Comparison of ENCODE assay signal across 3 cellular contexts in the genomic region with DNA sequence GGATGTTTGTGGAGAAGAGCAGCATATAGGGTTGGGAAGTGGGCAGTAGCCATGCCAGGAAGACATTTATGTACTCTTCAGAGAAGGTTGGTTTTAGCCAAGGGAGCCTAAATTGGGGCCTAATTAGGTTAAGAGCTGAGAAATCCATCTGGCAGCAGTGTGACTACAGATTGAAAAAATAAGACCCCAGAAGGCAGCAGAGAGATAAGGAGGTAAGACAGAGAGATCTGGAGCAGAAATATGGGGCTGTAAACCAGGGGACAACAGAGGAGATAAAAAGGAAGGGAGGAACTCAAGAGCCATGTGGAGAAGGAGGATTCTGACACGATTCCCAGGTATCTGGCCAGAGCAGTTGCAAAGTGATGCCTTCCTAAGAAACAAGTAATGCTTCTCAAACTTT.
TF ChIP-seq lines count a peak whose summit lies in the region.

No MANE protein-coding gene starts in this region.

TF ChIP-seq in SK-N-SH, 30 proteins besides CTCF, POLR2A, EP300 and RAD21:
- TF ChIP-seq MXI1 (IDR thresholded peaks at IDR 0.05; ENCODE audit: low read depth, low read length) (no peak), TAF1 (IDR thresholded peaks at IDR 0.05; ENCODE audit: borderline replicate concordance, low read depth, low read length) (no peak), SMC3 (IDR thresholded peaks at IDR 0.05; ENCODE audit: low read depth, low read length) (no peak), EZH2phosphoT487 (IDR thresholded peaks at IDR 0.05; ENCODE audit: borderline replicate concordance, low read depth) (no peak), RFX5 (IDR thresholded peaks at IDR 0.05; ENCODE audit: low read length) (no peak), CHD2 (IDR thresholded peaks at IDR 0.05; ENCODE audit: low read length, partially characterized antibody) (no peak), GATA2 (CRISPR knock-in tag; IDR thresholded peaks at IDR 0.05) (no peak)
- TF ChIP-seq, protein P1, sequence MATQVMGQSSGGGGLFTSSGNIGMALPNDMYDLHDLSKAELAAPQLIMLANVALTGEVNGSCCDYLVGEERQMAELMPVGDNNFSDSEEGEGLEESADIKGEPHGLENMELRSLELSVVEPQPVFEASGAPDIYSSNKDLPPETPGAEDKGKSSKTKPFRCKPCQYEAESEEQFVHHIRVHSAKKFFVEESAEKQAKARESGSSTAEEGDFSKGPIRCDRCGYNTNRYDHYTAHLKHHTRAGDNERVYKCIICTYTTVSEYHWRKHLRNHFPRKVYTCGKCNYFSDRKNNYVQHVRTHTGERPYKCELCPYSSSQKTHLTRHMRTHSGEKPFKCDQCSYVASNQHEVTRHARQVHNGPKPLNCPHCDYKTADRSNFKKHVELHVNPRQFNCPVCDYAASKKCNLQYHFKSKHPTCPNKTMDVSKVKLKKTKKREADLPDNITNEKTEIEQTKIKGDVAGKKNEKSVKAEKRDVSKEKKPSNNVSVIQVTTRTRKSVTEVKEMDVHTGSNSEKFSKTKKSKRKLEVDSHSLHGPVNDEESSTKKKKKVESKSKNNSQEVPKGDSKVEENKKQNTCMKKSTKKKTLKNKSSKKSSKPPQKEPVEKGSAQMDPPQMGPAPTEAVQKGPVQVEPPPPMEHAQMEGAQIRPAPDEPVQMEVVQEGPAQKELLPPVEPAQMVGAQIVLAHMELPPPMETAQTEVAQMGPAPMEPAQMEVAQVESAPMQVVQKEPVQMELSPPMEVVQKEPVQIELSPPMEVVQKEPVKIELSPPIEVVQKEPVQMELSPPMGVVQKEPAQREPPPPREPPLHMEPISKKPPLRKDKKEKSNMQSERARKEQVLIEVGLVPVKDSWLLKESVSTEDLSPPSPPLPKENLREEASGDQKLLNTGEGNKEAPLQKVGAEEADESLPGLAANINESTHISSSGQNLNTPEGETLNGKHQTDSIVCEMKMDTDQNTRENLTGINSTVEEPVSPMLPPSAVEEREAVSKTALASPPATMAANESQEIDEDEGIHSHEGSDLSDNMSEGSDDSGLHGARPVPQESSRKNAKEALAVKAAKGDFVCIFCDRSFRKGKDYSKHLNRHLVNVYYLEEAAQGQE (IDR thresholded peaks at IDR 0.05; ENCODE audit: low read depth, low read length): no peak
- TF ChIP-seq, protein P2, sequence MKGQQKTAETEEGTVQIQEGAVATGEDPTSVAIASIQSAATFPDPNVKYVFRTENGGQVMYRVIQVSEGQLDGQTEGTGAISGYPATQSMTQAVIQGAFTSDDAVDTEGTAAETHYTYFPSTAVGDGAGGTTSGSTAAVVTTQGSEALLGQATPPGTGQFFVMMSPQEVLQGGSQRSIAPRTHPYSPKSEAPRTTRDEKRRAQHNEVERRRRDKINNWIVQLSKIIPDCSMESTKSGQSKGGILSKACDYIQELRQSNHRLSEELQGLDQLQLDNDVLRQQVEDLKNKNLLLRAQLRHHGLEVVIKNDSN (IDR thresholded peaks at IDR 0.05; ENCODE audit: borderline replicate concordance, low read depth): no peak
- TF ChIP-seq, protein P3, sequence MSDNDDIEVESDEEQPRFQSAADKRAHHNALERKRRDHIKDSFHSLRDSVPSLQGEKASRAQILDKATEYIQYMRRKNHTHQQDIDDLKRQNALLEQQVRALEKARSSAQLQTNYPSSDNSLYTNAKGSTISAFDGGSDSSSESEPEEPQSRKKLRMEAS (IDR thresholded peaks at IDR 0.05; ENCODE audit: low read depth): no peak

TF ChIP-seq in K562, 482 proteins besides CTCF, POLR2A, EP300 and RAD21:
- TF ChIP-seq TAL1 (IDR thresholded peaks at IDR 0.05): peak; percentile 34; the same call in 1 of the 2 replicates
- TF ChIP-seq, protein P4, sequence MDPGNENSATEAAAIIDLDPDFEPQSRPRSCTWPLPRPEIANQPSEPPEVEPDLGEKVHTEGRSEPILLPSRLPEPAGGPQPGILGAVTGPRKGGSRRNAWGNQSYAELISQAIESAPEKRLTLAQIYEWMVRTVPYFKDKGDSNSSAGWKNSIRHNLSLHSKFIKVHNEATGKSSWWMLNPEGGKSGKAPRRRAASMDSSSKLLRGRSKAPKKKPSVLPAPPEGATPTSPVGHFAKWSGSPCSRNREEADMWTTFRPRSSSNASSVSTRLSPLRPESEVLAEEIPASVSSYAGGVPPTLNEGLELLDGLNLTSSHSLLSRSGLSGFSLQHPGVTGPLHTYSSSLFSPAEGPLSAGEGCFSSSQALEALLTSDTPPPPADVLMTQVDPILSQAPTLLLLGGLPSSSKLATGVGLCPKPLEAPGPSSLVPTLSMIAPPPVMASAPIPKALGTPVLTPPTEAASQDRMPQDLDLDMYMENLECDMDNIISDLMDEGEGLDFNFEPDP (CRISPR knock-in tag; IDR thresholded peaks at IDR 0.05): no peak
- TF ChIP-seq CBFA2T3 (IDR thresholded peaks at IDR 0.05): peak; percentile 72
- peak; percentile 57 for TF ChIP-seq CBFA2T2 (conservative IDR thresholded peaks at IDR 0.05)

TF ChIP-seq in GM12891, 5 proteins besides CTCF, POLR2A, EP300 and RAD21:
- TF ChIP-seq POU2F2 (IDR thresholded peaks at IDR 0.05; ENCODE audit: low read depth, low read length) (no peak), TAF1 (IDR thresholded peaks at IDR 0.05; ENCODE audit: low read depth, low read length) (no peak), POLR2AphosphoS5 (IDR thresholded peaks at IDR 0.05; ENCODE audit: low read depth, low read length) (no peak), PAX5 (IDR thresholded peaks at IDR 0.05; ENCODE audit: insufficient read depth, low read length, severe bottlenecking) (no peak)
TF ChIP-seq in GM12891: peak in this region for 0.
